Comparison of ENCODE assay signal across 8 cellular contexts in the genomic region with DNA sequence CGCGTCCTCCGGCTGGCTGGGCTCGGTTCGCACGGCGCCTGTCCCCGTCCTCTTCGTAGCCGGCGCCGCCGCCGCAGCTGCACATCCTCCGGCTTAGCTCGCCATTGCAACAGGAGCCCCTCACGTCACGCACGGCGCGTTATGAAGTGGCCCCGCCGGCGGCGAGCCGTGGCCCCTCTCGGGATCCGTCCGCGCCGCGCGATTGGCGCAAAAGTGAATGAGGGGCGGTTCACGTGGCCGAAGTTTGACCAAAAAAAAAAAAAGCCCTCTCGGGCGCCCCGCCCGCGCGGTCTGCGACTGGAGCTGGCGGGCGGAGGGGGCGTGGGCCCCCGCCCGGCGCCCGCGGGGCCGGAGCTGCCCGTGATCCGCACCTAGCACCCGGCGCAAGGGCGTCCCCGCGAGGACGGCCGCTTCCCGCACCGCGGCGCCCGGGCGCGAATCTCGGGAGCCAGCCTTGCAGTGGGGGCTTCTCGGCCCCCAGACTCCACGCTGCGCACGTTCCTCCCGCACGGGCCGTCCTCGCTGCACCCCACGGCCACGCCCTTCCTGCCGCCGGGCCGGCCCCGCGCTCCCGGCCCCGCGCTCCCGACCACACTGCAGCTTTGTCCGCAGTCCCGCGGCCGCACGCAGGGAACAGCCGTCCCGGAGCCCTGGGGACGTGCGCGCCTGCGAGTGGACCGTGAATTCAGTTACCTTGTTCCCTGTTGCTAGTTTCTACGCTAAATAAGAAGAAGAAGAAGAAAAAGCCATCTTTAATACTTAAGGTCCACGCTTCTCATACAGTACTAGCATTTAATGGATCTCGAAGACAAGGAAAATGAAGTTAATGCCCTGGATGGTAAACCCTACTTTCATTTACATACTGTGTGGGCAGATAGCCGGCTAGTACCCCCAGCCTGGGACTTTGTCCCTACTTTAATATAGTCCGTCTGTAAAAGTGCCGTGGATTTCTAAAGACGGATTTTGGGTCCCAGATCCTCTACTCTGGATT. TPM values are rescaled to one million over a fixed set of nuclear protein-coding genes. Genes with fewer than 3 reads are reported as not detected.
A peak's percentile ranks its signal among the peaks of the same experiment; 100 is the strongest.
DNase-seq lines count a peak whose midpoint lies in the region; ATAC-seq and TF ChIP-seq lines count a peak whose summit lies in the region.

A gene with protein sequence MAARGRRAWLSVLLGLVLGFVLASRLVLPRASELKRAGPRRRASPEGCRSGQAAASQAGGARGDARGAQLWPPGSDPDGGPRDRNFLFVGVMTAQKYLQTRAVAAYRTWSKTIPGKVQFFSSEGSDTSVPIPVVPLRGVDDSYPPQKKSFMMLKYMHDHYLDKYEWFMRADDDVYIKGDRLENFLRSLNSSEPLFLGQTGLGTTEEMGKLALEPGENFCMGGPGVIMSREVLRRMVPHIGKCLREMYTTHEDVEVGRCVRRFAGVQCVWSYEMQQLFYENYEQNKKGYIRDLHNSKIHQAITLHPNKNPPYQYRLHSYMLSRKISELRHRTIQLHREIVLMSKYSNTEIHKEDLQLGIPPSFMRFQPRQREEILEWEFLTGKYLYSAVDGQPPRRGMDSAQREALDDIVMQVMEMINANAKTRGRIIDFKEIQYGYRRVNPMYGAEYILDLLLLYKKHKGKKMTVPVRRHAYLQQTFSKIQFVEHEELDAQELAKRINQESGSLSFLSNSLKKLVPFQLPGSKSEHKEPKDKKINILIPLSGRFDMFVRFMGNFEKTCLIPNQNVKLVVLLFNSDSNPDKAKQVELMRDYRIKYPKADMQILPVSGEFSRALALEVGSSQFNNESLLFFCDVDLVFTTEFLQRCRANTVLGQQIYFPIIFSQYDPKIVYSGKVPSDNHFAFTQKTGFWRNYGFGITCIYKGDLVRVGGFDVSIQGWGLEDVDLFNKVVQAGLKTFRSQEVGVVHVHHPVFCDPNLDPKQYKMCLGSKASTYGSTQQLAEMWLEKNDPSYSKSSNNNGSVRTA (minus strand): TSS at position 219 of the 991 bp plus-strand sequence. CDS start 592 bp downstream, outside the sequence.

- peak within 1 kb of the TSS; percentile 89 for H3K27ac ChIP-seq in RWPE1

- CTCF ChIA-PET in RWPE1 (lab: Yijun Ruan, JAX) = interaction anchor here (0.6 to 1.2 kb wide), 8 partner anchors 51 to 687 kb away, joined by 3 to 5 read pairs (median 4); no protein-coding TSS in a partner anchor

- peaks cover 52% of the 10 kb centered on the region for H3K36me3 Mint-ChIP-seq in activated T-helper 17 cell treated with anti-CD3 and anti-CD28 coated beads, Interleukin-2, amount 50 U/mL, for 72 hours (ENCODE audit: low read depth)
- H3K36me3 Mint-ChIP-seq in natural killer cell treated with Interleukin-12 subunit alpha and Interleukin-12 subunit beta and Interleukin-15 and Interleukin-18, amount 100 ng/mL, for 72 hours = peaks cover 10% of the 10 kb centered on the region

- H3K4me1 Mint-ChIP-seq in activated T-helper 17 cell treated with anti-CD3 and anti-CD28 coated beads, Interleukin-2, amount 50 U/mL, for 72 hours = peaks cover 27% of the 10 kb centered on the region
- H3K4me1 Mint-ChIP-seq in natural killer cell treated with Interleukin-12 subunit alpha and Interleukin-12 subunit beta and Interleukin-15 and Interleukin-18, amount 100 ng/mL, for 72 hours (ENCODE audit: low read depth in 2 of 2) = peaks cover 45 to 49% of the 10 kb centered on the region in 2 donors

- H3K4me3 ChIP-seq in fibroblast of mammary gland (ENCODE audit: control insufficient read depth, low read depth, low read length) = peak within 1 kb of the TSS; percentile 83

- H3K9me3 Mint-ChIP-seq in activated T-helper 17 cell treated with anti-CD3 and anti-CD28 coated beads, Interleukin-2, amount 50 U/mL, for 72 hours = no peaks in the 10 kb centered on the region
- no peaks in the 10 kb centered on the region for H3K9me3 Mint-ChIP-seq in natural killer cell treated with Interleukin-12 subunit alpha and Interleukin-12 subunit beta and Interleukin-15 and Interleukin-18, amount 100 ng/mL, for 72 hours

- H3K4me3 Mint-ChIP-seq in activated T-helper 17 cell treated with anti-CD3 and anti-CD28 coated beads, Interleukin-2, amount 50 U/mL, for 72 hours = peak within 1 kb of the TSS; percentile 94
- peak within 1 kb of the TSS; percentile 97 for H3K4me3 Mint-ChIP-seq in natural killer cell treated with Interleukin-12 subunit alpha and Interleukin-12 subunit beta and Interleukin-15 and Interleukin-18, amount 100 ng/mL, for 72 hours

- ATAC-seq in GM21526 (IDR thresholded peaks at IDR 0.05; ENCODE audit: low FRiP score, unreplicated experiment) = peak; percentile 62
- ATAC-seq in activated T-helper 17 cell treated with anti-CD3 and anti-CD28 coated beads, Interleukin-2, amount 50 U/mL, for 72 hours (replicated peaks) = peak; percentile 75
- ATAC-seq in natural killer cell treated with Interleukin-12 subunit alpha and Interleukin-12 subunit beta and Interleukin-15 and Interleukin-18, amount 100 ng/mL, for 72 hours = peak; percentile 84 to 94

- DNase-seq in DMS53 (lab: John Stamatoyannopoulos, UW) (peak; percentile 90), HuH-7.5 (ENCODE audit: low spot score) (peak; percentile 89), RWPE1 (ENCODE audit: low spot score) (peak; percentile 81), fibroblast of mammary gland (ENCODE audit: low read depth) (peak; percentile 90)
- DNase-seq in natural killer cell treated with Interleukin-12 subunit alpha and Interleukin-12 subunit beta and Interleukin-15 and Interleukin-18, amount 100 ng/mL, for 72 hours (ENCODE audit: low spot score) = peak; percentile 97
- DNase-seq in stimulated activated naive CD4-positive, alpha-beta T cell treated with Interleukin-2 at 50 U/mL for 16 hours (lab: John Stamatoyannopoulos, UW) = peak; percentile 79

- H3K27me3 Mint-ChIP-seq in activated T-helper 17 cell treated with anti-CD3 and anti-CD28 coated beads, Interleukin-2, amount 50 U/mL, for 72 hours = no peaks in the 10 kb centered on the region
- H3K27me3 Mint-ChIP-seq in natural killer cell treated with Interleukin-12 subunit alpha and Interleukin-12 subunit beta and Interleukin-15 and Interleukin-18, amount 100 ng/mL, for 72 hours = no peaks in the 10 kb centered on the region

- POLR2A ChIA-PET in RWPE1 (lab: Yijun Ruan, JAX; ENCODE audit: low non-redundant PET) = interaction anchor here (0.6 to 0.7 kb wide), 2 partner anchors 32 to 102 kb away, joined by 3 to 5 read pairs; no protein-coding TSS in a partner anchor

- TF ChIP-seq CTCF in RWPE1 (conservative IDR thresholded peaks at IDR 0.05; ENCODE audit: low read depth) (peak; percentile 17), fibroblast of mammary gland (conservative IDR thresholded peaks at IDR 0.05; ENCODE audit: control insufficient read depth, insufficient read depth, low read depth, low read length) (no peak)

- peak within 1 kb of the TSS; percentile 93 for H3K27ac Mint-ChIP-seq in activated T-helper 17 cell treated with anti-CD3 and anti-CD28 coated beads, Interleukin-2, amount 50 U/mL, for 72 hours
- peak within 1 kb of the TSS; percentile 76 to 78 for H3K27ac Mint-ChIP-seq in natural killer cell treated with Interleukin-12 subunit alpha and Interleukin-12 subunit beta and Interleukin-15 and Interleukin-18, amount 100 ng/mL, for 72 hours

RNA-seq across cellular contexts. Expression of the gene that starts here (rescaled TPM):
- 100 to 1,000 TPM in 1 of 2 donors, 10 to 100 TPM in 1; 47.4 to 114 TPM for total RNA-seq in activated T-helper 17 cell treated with anti-CD3 and anti-CD28 coated beads, Interleukin-2, amount 50 U/mL, for 72 hours
- 10 to 100 TPM; 91.2 to 93.3 TPM for total RNA-seq in natural killer cell treated with Interleukin-12 subunit alpha and Interleukin-12 subunit beta and Interleukin-15 and Interleukin-18, amount 100 ng/mL, for 72 hours

Comparison
In these comparisons a context has a peak if more than half of its experiments do, and no peak if none do; other contexts are left out.
1. Peak in every context shown above with its lines: DNase-seq, ATAC-seq, H3K4me3 ChIP-seq and H3K27ac ChIP-seq.